ENCODE assay signal across 8 cellular contexts in the genomic region with DNA sequence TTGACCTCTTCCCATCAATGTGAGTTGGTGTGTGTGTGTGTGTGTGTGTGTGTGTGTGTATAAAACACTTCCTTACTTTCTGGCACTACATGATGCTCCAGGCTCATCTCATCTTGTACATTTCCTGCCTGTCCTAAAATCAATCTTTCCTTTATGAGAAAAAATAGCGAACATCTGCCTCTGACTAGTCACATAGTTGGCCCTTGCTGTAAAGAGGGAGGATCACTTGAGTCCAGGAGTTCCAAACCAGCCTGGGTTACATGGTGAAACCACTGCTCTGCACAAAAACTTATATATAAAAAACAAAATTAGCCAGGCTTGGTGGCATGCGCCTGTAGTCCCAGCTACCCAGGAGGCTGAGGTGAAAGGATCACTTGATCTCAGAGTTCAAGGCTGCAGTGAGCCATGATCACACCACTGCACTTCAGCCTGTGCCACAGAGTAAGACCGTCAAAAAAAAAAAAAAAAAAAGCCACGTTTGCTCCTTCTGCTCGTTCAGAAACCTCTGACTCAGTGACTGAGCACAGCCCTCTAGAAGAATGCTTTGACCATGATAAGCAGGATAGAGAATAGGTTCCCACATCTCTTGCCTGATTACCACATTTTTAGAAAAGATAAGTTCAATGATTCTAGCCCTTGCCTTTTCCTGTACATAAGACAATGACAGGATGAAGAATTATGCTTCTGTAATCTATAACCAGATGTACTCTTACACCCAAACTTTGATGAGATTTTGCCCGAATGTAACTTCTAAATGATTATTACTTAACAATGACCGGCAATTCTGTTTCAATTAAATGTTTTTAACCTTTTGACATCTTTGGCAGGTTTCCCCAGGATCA. TPM values are rescaled to one million over a fixed set of nuclear protein-coding genes. Genes with fewer than 3 reads are reported as not detected.
DNase-seq lines count a peak whose midpoint lies in the region; ATAC-seq and TF ChIP-seq lines count a peak whose summit lies in the region.

No MANE protein-coding gene starts in this region.

- TF ChIP-seq CTCF in GM13977 (IDR thresholded peaks at IDR 0.05; ENCODE audit: extremely low read depth, insufficient read depth, missing control alignments): no peak

- ATAC-seq in GM19395 (IDR thresholded peaks at IDR 0.05; ENCODE audit: unreplicated experiment): no peak

- DNase-seq in AG08395 (ENCODE audit: low spot score) (peak; percentile 70), HT1080 (ENCODE audit: low read depth) (peak; percentile 59), amniotic stem cell (lab: John Stamatoyannopoulos, UW) (peak; percentile 72), kidney tubule cell (ENCODE audit: low spot score) (peak; percentile 82), NK-92 (lab: John Stamatoyannopoulos, UW; ENCODE audit: unreplicated experiment) (no peak), GM13977 (ENCODE audit: low spot score) (no peak)
- no peak for DNase-seq in stimulated activated CD4-positive, alpha-beta T cell treated with anti-CD3 and anti-CD28 coated beads, Interleukin-2, amount 100 ng/mL, for 24 hours

- in situ Hi-C loops in GM13977 (cut with MboI; ENCODE audit: low pct_unique_long_range_greater_than_20kb, low sequenced_read_pairs, unreplicated experiment): no loop called here

RNA-seq across cellular contexts. Expression of gene ST3GAL5, which starts 45.2 kb away (rescaled TPM):
- 1.2 TPM in 2 replicates for total RNA-seq in HT1080 (2014; rRNA removed; shearing (Covaris generic))
- polyA plus RNA-seq in HT1080 (2015; cell fraction: cytosol; rRNA removed): 2.0 and 2.9 TPM in 2 replicates
- 2.4 and 2.5 TPM in 2 replicates for polyA plus RNA-seq in HT1080 (2015; cell fraction: nucleus; rRNA removed)

Comparison
In these comparisons a context has a peak if more than half of its experiments do, and no peak if none do; other contexts are left out.
1. DNase-seq: peak in AG08395 (single experiment), HT1080 (single experiment), amniotic stem cell (single experiment) and kidney tubule cell (single experiment); none in NK-92 (single experiment), GM13977 (single experiment) and stimulated activated CD4-positive, alpha-beta T cell treated with anti-CD3 and anti-CD28 coated beads, Interleukin-2, amount 100 ng/mL, for 24 hours (0 of 2).